ENCODE assay signal across 1 cellular context in genomic region chr3:136189043-136189442, GRCh38.
TF ChIP-seq lines count a peak whose summit lies in the region.

No MANE protein-coding gene starts in this region.

TF ChIP-seq in GM23338, 12 proteins besides CTCF, POLR2A, EP300 and RAD21 (continued from another document):
- no peak for TF ChIP-seq ZNF462 (CRISPR knock-in tag; IDR thresholded peaks at IDR 0.05)
- no peak for TF ChIP-seq ZNF331 (CRISPR knock-in tag; IDR thresholded peaks at IDR 0.05; ENCODE audit: low read depth)
- no peak for TF ChIP-seq POLR2AphosphoS5 (IDR thresholded peaks at IDR 0.05; ENCODE audit: low read depth)
- TF ChIP-seq EZH2phosphoT487 (IDR thresholded peaks at IDR 0.05; ENCODE audit: unreplicated experiment): no peak
- TF ChIP-seq REST (IDR thresholded peaks at IDR 0.05; ENCODE audit: unreplicated experiment): no peak
- TF ChIP-seq NANOG (IDR thresholded peaks at IDR 0.05; ENCODE audit: borderline replicate concordance): no peak
- no peak for TF ChIP-seq CREB1 (CRISPR knock-in tag; IDR thresholded peaks at IDR 0.05; ENCODE audit: low read depth)
- TF ChIP-seq ZNF114 (CRISPR knock-in tag; IDR thresholded peaks at IDR 0.05): no peak
